2 cellular contexts compared by ENCODE assay signal in genomic region chr16:69346683-69347082, GRCh38.
TF ChIP-seq lines count a peak whose summit lies in the region.

No MANE protein-coding gene starts in this region.

TF ChIP-seq in HCT116, 20 proteins besides CTCF, POLR2A, EP300 and RAD21:
- TF ChIP-seq ZBTB33 (IDR thresholded peaks at IDR 0.05; ENCODE audit: extremely low read depth, insufficient replicate concordance, low read length) (no peak), POLR2AphosphoS5 (IDR thresholded peaks at IDR 0.05; ENCODE audit: low read depth, low read length) (peak; percentile 23; the same call in 1 of the 2 replicates)
TF ChIP-seq in HCT116: peak in this region for 1.

TF ChIP-seq in GM12878, 131 proteins besides CTCF, POLR2A, EP300 and RAD21:
- TF ChIP-seq ATF3 (IDR thresholded peaks at IDR 0.05; ENCODE audit: borderline replicate concordance, extremely low read depth, low read depth, low read length): no peak
- no peak for TF ChIP-seq SMAD5 (IDR thresholded peaks at IDR 0.05; ENCODE audit: low read depth)
- TF ChIP-seq, protein P1, sequence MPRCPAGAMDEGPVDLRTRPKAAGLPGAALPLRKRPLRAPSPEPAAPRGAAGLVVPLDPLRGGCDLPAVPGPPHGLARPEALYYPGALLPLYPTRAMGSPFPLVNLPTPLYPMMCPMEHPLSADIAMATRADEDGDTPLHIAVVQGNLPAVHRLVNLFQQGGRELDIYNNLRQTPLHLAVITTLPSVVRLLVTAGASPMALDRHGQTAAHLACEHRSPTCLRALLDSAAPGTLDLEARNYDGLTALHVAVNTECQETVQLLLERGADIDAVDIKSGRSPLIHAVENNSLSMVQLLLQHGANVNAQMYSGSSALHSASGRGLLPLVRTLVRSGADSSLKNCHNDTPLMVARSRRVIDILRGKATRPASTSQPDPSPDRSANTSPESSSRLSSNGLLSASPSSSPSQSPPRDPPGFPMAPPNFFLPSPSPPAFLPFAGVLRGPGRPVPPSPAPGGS (IDR thresholded peaks at IDR 0.05; ENCODE audit: borderline replicate concordance, insufficient read depth, low read depth, low read length, poor library complexity, severe bottlenecking): peak; percentile 12
- TF ChIP-seq, protein P2, sequence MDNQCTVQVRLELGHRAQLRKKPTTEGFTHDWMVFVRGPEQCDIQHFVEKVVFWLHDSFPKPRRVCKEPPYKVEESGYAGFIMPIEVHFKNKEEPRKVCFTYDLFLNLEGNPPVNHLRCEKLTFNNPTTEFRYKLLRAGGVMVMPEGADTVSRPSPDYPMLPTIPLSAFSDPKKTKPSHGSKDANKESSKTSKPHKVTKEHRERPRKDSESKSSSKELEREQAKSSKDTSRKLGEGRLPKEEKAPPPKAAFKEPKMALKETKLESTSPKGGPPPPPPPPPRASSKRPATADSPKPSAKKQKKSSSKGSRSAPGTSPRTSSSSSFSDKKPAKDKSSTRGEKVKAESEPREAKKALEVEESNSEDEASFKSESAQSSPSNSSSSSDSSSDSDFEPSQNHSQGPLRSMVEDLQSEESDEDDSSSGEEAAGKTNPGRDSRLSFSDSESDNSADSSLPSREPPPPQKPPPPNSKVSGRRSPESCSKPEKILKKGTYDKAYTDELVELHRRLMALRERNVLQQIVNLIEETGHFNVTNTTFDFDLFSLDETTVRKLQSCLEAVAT (IDR thresholded peaks at IDR 0.05): no peak
TF ChIP-seq in GM12878: peak in this region for 1.
